ENCODE assay signal across 24 cellular contexts in genomic region chr6:154596701-154597100, GRCh38.
DNase-seq lines count a peak whose midpoint lies in the region; ATAC-seq and TF ChIP-seq lines count a peak whose summit lies in the region.
"Had no signal": no experiment of that assay in that cellular context is flagged by ENCODE, and none has a peak within 500 bp of the region (broad histone marks: within the 10 kb centered on the region; RNA-seq: fewer than 3 reads in every experiment).

No MANE protein-coding gene starts in this region.

- no peak overlapping the region for H3K23ac ChIP-seq in H9 (ENCODE audit: insufficient read length, low read depth, low read length)

- H3K27me3 ChIP-seq in H9 (ENCODE audit: insufficient read depth, low read length) (no peaks in the 10 kb centered on the region), right atrium auricular region (no peaks in the 10 kb centered on the region), sigmoid colon (no peaks in the 10 kb centered on the region)
- H3K27me3 ChIP-seq: BLaER1, MG63 had no signal

- no peak for TF ChIP-seq CTCF in H9 (conservative IDR thresholded peaks at IDR 0.05)
- no peak for TF ChIP-seq CTCF in right atrium auricular region (IDR thresholded peaks at IDR 0.05)
- no peak for TF ChIP-seq CTCF in sigmoid colon (IDR thresholded peaks at IDR 0.05)

- H3K9me3 ChIP-seq in H9 (ENCODE audit: control insufficient read depth, low read depth, low read length) (no peaks in the 10 kb centered on the region), right atrium auricular region (no peaks in the 10 kb centered on the region), sigmoid colon (no peaks in the 10 kb centered on the region)
- H3K9me3 ChIP-seq: BLaER1, MG63 had no signal

- no peaks in the 10 kb centered on the region for H4K20me1 ChIP-seq in H9 (ENCODE audit: control insufficient read depth, insufficient read depth, insufficient read length)
- H4K20me1 ChIP-seq: BLaER1 had no signal

- H3K14ac ChIP-seq in H9 (ENCODE audit: insufficient read depth, low read length) = no peak overlapping the region

- no peak for TF ChIP-seq POLR2A in sigmoid colon (IDR thresholded peaks at IDR 0.05)

- WGBS in H9 (ENCODE audit: extremely low coverage, insufficient read length, low lambda C conversion rate) = no CpG with 5 or more reads among the region's 2 CpGs
- 86 to 89% methylated on average over 2 of the region's 2 CpGs for WGBS in sigmoid colon, 2 donors

- H3K4me1 ChIP-seq in H9 (ENCODE audit: insufficient read depth, low read length) = no peaks in the 10 kb centered on the region
- H3K4me1 ChIP-seq in right atrium auricular region = peaks cover 0 to 18% of the 10 kb centered on the region in 2 donors
- peaks cover 0 to 27% (median 16%) of the 10 kb centered on the region in 4 donors for H3K4me1 ChIP-seq in sigmoid colon
- H3K4me1 ChIP-seq: BLaER1 had no signal

- H3K36me3 ChIP-seq in right atrium auricular region (no peaks in the 10 kb centered on the region), sigmoid colon (no peaks in the 10 kb centered on the region)
- H3K36me3 ChIP-seq: BLaER1, MG63 had no signal

- H2BK20ac ChIP-seq in H9 (ENCODE audit: low read depth, low read length, poor library complexity, severe bottlenecking) = no peak overlapping the region

- H3K4ac ChIP-seq in H9 (ENCODE audit: low read depth, low read length) = no peak overlapping the region

- H3K56ac ChIP-seq in H9 (ENCODE audit: insufficient read length, low read depth, low read length) = no peak overlapping the region

- H3T11ph ChIP-seq in H9 (ENCODE audit: low read length) = no peak overlapping the region

- intact Hi-C loops in Right ventricle myocardium superior (cut with DNase I) (no loop called here), sigmoid colon (cut with DNase I) (loop anchor here (10.0 kb wide), 1 partner anchor 192 kb away; no protein-coding TSS in a partner anchor)

- no peak overlapping the region for H4K5ac ChIP-seq in H9 (ENCODE audit: insufficient read length, low read depth, low read length)

- no peak for TF ChIP-seq EP300 in sigmoid colon (IDR thresholded peaks at IDR 0.05)

- H4K8ac ChIP-seq in H9 (replicated peaks; ENCODE audit: insufficient read length, low read depth, low read length) = no peak overlapping the region

- no peak overlapping the region for H2BK15ac ChIP-seq in H9 (ENCODE audit: low read depth, low read length)

- peak; percentile 76 for ATAC-seq in Right ventricle myocardium superior (ENCODE audit: poor library complexity)
- ATAC-seq: Panc1 had no signal

- no peak overlapping the region for H3K18ac ChIP-seq in H9 (ENCODE audit: insufficient read length, low read depth, low read length)

- DNase-seq in H9 (no peak), Right ventricle myocardium superior (no peak), right atrium auricular region (ENCODE audit: low spot score) (no peak), sigmoid colon (no peak), NK-92 (lab: John Stamatoyannopoulos, UW; ENCODE audit: unreplicated experiment) (no peak), T-helper 9 cell (no peak)
- no peak for DNase-seq in activated CD4-positive, alpha-beta T cell treated with anti-CD3 and anti-CD28 coated beads for 4 hours
- DNase-seq: CD4-positive, CD25-positive, alpha-beta regulatory T cell; DMS153; GM23248; HCEC 1CT; IMR-90; KG1; MG63; NCI-H1105 treated with DMSO at 0.1 percent for 48 hours; NCI-H146; NCI-H2029; NCI-H446 treated with DMSO at 0.1 percent for 48 hours; NCI-H526 treated with DMSO at 0.1 percent for 48 hours; SIG-M5 had no signal

- H3K4me3 ChIP-seq in right atrium auricular region = no peak overlapping the region
- no peak overlapping the region for H3K4me3 ChIP-seq in sigmoid colon
- H3K4me3 ChIP-seq: BLaER1, GM23248, MG63, SK-N-MC had no signal

- no peaks in the 10 kb centered on the region for H3K23me2 ChIP-seq in H9 (ENCODE audit: insufficient read length, low read depth, low read length, poor library complexity, severe bottlenecking)

- no peak overlapping the region for H2AK5ac ChIP-seq in H9 (ENCODE audit: insufficient read length, low read length)

- no peak overlapping the region for H3K4me3 Mint-ChIP-seq in H9
- H3K4me3 Mint-ChIP-seq: CD4-positive, CD25-positive, alpha-beta regulatory T cell had no signal

- H3K9ac ChIP-seq in H9 (ENCODE audit: extremely low read depth, insufficient read length, low read length) = no peak overlapping the region
- H3K9ac ChIP-seq: BLaER1, GM23248 had no signal

- H3K4me1 Mint-ChIP-seq in H9 = peaks cover 30 to 47% of the 10 kb centered on the region in 2 experiments
- H3K4me1 Mint-ChIP-seq: CD4-positive, CD25-positive, alpha-beta regulatory T cell had no signal

- H3K4me2 ChIP-seq in H9 (ENCODE audit: insufficient read depth, insufficient read length, low read length) = no peak overlapping the region
- H3K4me2 ChIP-seq: BLaER1 had no signal

- H4K91ac ChIP-seq in H9 (ENCODE audit: insufficient read length, low read depth, low read length) = no peak overlapping the region

- H3K27ac ChIP-seq in H9 (ENCODE audit: insufficient read length, low read depth, low read length) (no peak overlapping the region), right atrium auricular region (peak overlapping the region; percentile 67 to 83), sigmoid colon (peak overlapping the region in 3 of 4 donors; percentile 3 to 88 (median 86))
- H3K27ac ChIP-seq: BLaER1, GM23248, RWPE1, SK-N-MC had no signal

- no peak overlapping the region for H2BK5ac ChIP-seq in H9 (ENCODE audit: insufficient read length, low read length)

- no peak overlapping the region for H2AFZ ChIP-seq in H9 (ENCODE audit: low read length)
- H2AFZ ChIP-seq: GM23248 had no signal

- no peak overlapping the region for H2BK120ac ChIP-seq in H9 (ENCODE audit: low read depth, low read length, poor library complexity, severe bottlenecking)

- no peaks in the 10 kb centered on the region for H3K27me3 Mint-ChIP-seq in H9 (ENCODE audit: low read depth)

- H2BK12ac ChIP-seq in H9 (ENCODE audit: insufficient read length, low read depth, low read length) = no peak overlapping the region

- H3K79me1 ChIP-seq in H9 (ENCODE audit: insufficient read depth, low read depth, low read length, poor library complexity, severe bottlenecking) = no peaks in the 10 kb centered on the region

- H3K9me3 Mint-ChIP-seq in H9 = no peaks in the 10 kb centered on the region; a peak in 2 of 5 replicates
- H3K9me3 Mint-ChIP-seq: CD4-positive, CD25-positive, alpha-beta regulatory T cell had no signal

- no peaks in the 10 kb centered on the region for H3K79me2 ChIP-seq in H9 (ENCODE audit: insufficient read depth, low read length)

- H3K36me3 Mint-ChIP-seq in H9 (ENCODE audit: insufficient read depth in 1 of 3, low read depth in 3 of 3) = no peaks in the 10 kb centered on the region
- H3K36me3 Mint-ChIP-seq: CD4-positive, CD25-positive, alpha-beta regulatory T cell had no signal

- H3K27ac Mint-ChIP-seq in H9 = peak overlapping the region; percentile 45 to 49 (median 48); a peak in 3 of 7 replicates
